In the genomic region with DNA sequence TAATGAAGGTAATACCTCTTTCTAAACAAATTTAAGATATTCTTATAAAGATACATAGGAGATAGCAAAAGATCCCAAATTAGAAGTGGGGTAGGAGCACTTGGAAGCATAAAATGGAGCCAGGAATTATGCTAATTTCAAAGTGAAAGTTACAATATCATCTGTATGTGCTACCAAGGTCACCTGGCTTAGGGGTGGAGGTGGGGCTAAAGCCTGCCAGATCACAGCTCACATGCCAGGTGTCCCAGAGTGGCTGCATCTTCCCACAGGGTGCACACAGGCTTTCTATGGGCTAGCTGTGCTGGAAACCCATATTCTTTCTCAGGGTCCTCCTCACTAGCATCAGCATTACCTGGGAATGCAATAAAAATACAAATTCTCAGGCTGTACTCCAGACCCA, we compare ENCODE assay signal across 32 cellular contexts.
"Had no signal": no experiment of that assay in that cellular context is flagged by ENCODE, and none has a peak within 500 bp of the region (broad histone marks: within the 10 kb centered on the region; RNA-seq: fewer than 3 reads in every experiment).

No MANE protein-coding gene starts in this region.

- DNase-seq: activated B cell treated with CpG ODN at 0.5 μM for 24 hours; activated CD4-positive, alpha-beta memory T cell treated with anti-CD3 and anti-CD28 coated beads for 36 hours; activated CD4-positive, alpha-beta T cell treated with anti-CD3 and anti-CD28 coated beads for 4 hours; activated CD4-positive, alpha-beta T cell treated with anti-CD3 and anti-CD28 coated beads, Interleukin-2, amount 50 U/mL, for 1 hour; activated CD4-positive, CD25-positive, alpha-beta regulatory T cell treated with anti-CD3 and anti-CD28 coated beads, Interleukin-2, amount 50 U/mL, for 72 hours; activated CD8-positive, alpha-beta memory T cell treated with anti-CD3 and anti-CD28 coated beads, Interleukin-2, amount 50 U/mL, for 4 hours; activated naive CD4-positive, alpha-beta T cell treated with anti-CD3 and anti-CD28 coated beads, Interleukin-2, amount 10 ng/mL, durations not matched to agents 7 days and 5 days; activated naive CD8-positive, alpha-beta T cell treated with anti-CD3 and anti-CD28 coated beads, Interleukin-2, amount 50 U/mL, for 24 hours; activated T-cell treated with anti-CD3 and anti-CD28 coated beads for 4 hours; activated T-cell treated with anti-CD3 and anti-CD28 coated beads, Interleukin-2, amount 50 U/mL, for 4 hours; anterior cingulate cortex; central memory CD4-positive, alpha-beta T cell; Karpas-422; KBM-7; NCI-H1048; NCI-H1105 treated with DMSO at 0.1 percent for 48 hours; NCI-H1436; NCI-H1694; NCI-H1930; NCI-H2081 treated with DMSO at 0.1 percent for 48 hours; NCI-H345; NCI-H526 treated with DMSO at 0.1 percent for 48 hours; NCI-H82; PC-9; SIG-M5; T-helper 1 cell; T-helper 2 cell; T-helper 9 cell had no signal

- H3K4me3 ChIP-seq: PC-9 had no signal

- ATAC-seq: activated naive CD8-positive, alpha-beta T cell treated with anti-CD3 and anti-CD28 coated beads, Interleukin-2, amount 50 U/mL, for 24 hours; activated T-cell treated with anti-CD3 and anti-CD28 coated beads, Interleukin-2, amount 50 U/mL, for 4 hours; Right ventricle myocardium inferior; SK-N-SH treated with all-trans-retinoic acid at 6 μM for 48 hours had no signal

- H3K27ac ChIP-seq: PC-9, RWPE1, VCaP had no signal
